29 cellular contexts compared by ENCODE assay signal in the genomic region with DNA sequence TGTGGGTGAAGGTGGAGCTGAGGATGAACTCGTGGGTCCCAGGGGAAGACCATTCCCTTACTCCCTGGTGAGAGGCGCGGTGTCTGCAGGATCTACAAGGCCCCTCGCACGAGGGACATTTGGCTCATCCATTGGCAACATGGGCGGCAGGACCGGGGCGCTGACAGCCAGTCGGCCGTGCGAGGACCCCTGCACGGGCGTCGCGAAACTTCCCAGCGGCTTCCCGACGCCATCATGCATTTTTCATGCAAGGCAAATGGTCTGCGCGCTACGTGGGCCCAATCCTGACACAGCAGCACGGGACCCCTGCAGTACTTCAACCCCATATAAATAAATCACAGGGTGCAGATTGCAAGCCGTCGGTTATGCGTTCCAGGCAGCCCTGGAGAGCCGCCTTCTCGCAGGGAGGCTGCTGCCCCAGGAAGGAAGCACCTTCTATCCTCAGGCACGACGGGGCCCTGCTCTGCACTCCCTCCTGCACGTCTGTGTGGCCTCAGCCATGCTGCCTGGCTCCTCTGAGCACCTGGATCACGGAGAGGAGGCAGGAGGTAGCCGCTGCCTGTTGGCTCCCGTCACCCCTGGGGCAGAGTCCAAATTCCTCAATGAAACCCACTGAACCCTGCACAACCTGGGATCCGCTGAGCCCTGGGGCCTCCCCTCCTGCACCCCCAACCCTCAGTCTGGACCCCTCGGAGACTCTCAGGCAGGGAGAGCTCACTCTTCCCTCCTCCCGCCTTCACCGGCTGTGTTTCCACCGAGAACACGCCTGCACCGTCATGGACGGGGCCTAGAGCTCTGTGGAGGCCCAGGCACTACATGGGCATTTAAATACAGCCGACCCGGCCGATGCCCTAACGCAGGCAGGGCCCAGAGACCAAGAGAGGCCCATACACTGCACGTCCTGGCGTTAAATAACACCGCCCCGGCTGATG.
"Had no signal": no experiment of that assay in that cellular context is flagged by ENCODE, and none has a peak within 500 bp of the region (broad histone marks: within the 10 kb centered on the region; RNA-seq: fewer than 3 reads in every experiment).

No MANE protein-coding gene starts in this region.

- H3K36me3 Mint-ChIP-seq: activated naive CD4-positive, alpha-beta T cell treated with anti-CD3 and anti-CD28 coated beads, Interleukin-2, amount 50 U/mL, for 72 hours had no signal

- H3K36me3 ChIP-seq: adrenal gland, breast epithelium, SJCRH30 had no signal

- DNase-seq: activated CD4-positive, alpha-beta T cell treated with anti-CD3 and anti-CD28 coated beads, Interleukin-2, amount 10 ng/mL, durations not matched to agents 24 days and 14 days; activated CD4-positive, alpha-beta T cell treated with anti-CD3 and anti-CD28 coated beads, Interleukin-2, amount 50 U/mL, for 48 hours; activated CD8-positive, alpha-beta T cell treated with anti-CD3 and anti-CD28 coated beads, Interleukin-2, amount 10 ng/mL, durations not matched to agents 7 days and 5 days; activated gamma-delta T cell treated with Interleukin-2 at 50 U/mL for 16 hours; activated naive CD4-positive, alpha-beta T cell treated with anti-CD3 and anti-CD28 coated beads for 36 hours; activated T-cell treated with anti-CD3 and anti-CD28 coated beads for 4 hours; activated T-cell treated with anti-CD3 and anti-CD28 coated beads, Interleukin-2, amount 50 U/mL, for 4 hours; adrenal gland; body of pancreas; NCI-H1092 treated with DMSO at 0.1 percent for 48 hours; NCI-H1417; NCI-H146; NCI-H187; NCI-H2029 treated with DMSO at 0.1 percent for 48 hours; NCI-H2107; NCI-H2171; NCI-H510A; NCI-H526; NCI-H748 treated with DMSO at 0.1 percent for 48 hours; NK-92 treated with Interleukin-12 subunit alpha and Interleukin-12 subunit beta, amount 100 ng/mL, for 24 hours; PC-9; SHP77; SJCRH30 had no signal

- H3K9me3 Mint-ChIP-seq: activated CD4-positive, alpha-beta T cell treated with anti-CD3 and anti-CD28 coated beads, Interleukin-2, amount 10 ng/mL, durations not matched to agents 24 days and 14 days; activated naive CD4-positive, alpha-beta T cell treated with anti-CD3 and anti-CD28 coated beads for 36 hours; activated naive CD4-positive, alpha-beta T cell treated with anti-CD3 and anti-CD28 coated beads, Interleukin-2, amount 50 U/mL, for 72 hours; activated T-cell treated with anti-CD3 and anti-CD28 coated beads, Interleukin-2, amount 50 U/mL, for 4 hours; activated T-helper 1 cell treated with anti-CD3 and anti-CD28 coated beads, Interleukin-12 subunit alpha, Interleukin-12 subunit beta, Interleukin-2, Interleukin-4 antibody, amounts not matched to agents 30 ng/mL and 10 ng/mL and 1 ng/mL, durations not matched to agents 14 hours and 24 hours and 36 hours; T-helper 2 cell treated with Interferon-gamma antibody and Interleukin-4, amounts not matched to agents 5 μg/mL and 100 μg/mL, for 36 hours had no signal

- H3K9me3 ChIP-seq: adrenal gland, body of pancreas, breast epithelium, SJCRH30 had no signal

- H3K27me3 ChIP-seq: adrenal gland, body of pancreas, SJCRH30 had no signal

- H3K4me2 ChIP-seq: PC-9 had no signal

- ATAC-seq: activated CD8-positive, alpha-beta T cell treated with anti-CD3 and anti-CD28 coated beads, Interleukin-2, amount 10 ng/mL, durations not matched to agents 7 days and 5 days; activated naive CD4-positive, alpha-beta T cell treated with anti-CD3 and anti-CD28 coated beads, Interleukin-2, amount 50 U/mL, for 72 hours; activated T-cell treated with anti-CD3 and anti-CD28 coated beads, Interleukin-2, amount 50 U/mL, for 4 hours; body of pancreas had no signal

- H3K4me3 Mint-ChIP-seq: activated CD4-positive, alpha-beta T cell treated with anti-CD3 and anti-CD28 coated beads, Interleukin-2, amount 10 ng/mL, durations not matched to agents 24 days and 14 days; activated CD8-positive, alpha-beta T cell treated with anti-CD3 and anti-CD28 coated beads, Interleukin-2, amount 10 ng/mL, durations not matched to agents 7 days and 5 days; activated naive CD4-positive, alpha-beta T cell treated with anti-CD3 and anti-CD28 coated beads for 36 hours; activated T-cell treated with anti-CD3 and anti-CD28 coated beads, Interleukin-2, amount 50 U/mL, for 4 hours; activated T-helper 1 cell treated with anti-CD3 and anti-CD28 coated beads, Interleukin-12 subunit alpha, Interleukin-12 subunit beta, Interleukin-2, Interleukin-4 antibody, amounts not matched to agents 30 ng/mL and 10 ng/mL and 1 ng/mL, durations not matched to agents 14 hours and 24 hours and 36 hours; T-helper 2 cell treated with Interferon-gamma antibody and Interleukin-4, amounts not matched to agents 5 μg/mL and 100 μg/mL, for 36 hours had no signal

- H3K27me3 Mint-ChIP-seq: activated CD4-positive, alpha-beta T cell treated with anti-CD3 and anti-CD28 coated beads, Interleukin-2, amount 10 ng/mL, durations not matched to agents 24 days and 14 days had no signal

- H3K4me1 Mint-ChIP-seq: activated CD4-positive, alpha-beta T cell treated with anti-CD3 and anti-CD28 coated beads, Interleukin-2, amount 10 ng/mL, durations not matched to agents 24 days and 14 days had no signal

- H3K27ac Mint-ChIP-seq: activated CD4-positive, alpha-beta T cell treated with anti-CD3 and anti-CD28 coated beads, Interleukin-2, amount 10 ng/mL, durations not matched to agents 24 days and 14 days; activated CD8-positive, alpha-beta T cell treated with anti-CD3 and anti-CD28 coated beads, Interleukin-2, amount 10 ng/mL, durations not matched to agents 7 days and 5 days; activated naive CD4-positive, alpha-beta T cell treated with anti-CD3 and anti-CD28 coated beads for 36 hours; activated naive CD4-positive, alpha-beta T cell treated with anti-CD3 and anti-CD28 coated beads, Interleukin-2, amount 50 U/mL, for 72 hours; activated T-helper 1 cell treated with anti-CD3 and anti-CD28 coated beads, Interleukin-12 subunit alpha, Interleukin-12 subunit beta, Interleukin-2, Interleukin-4 antibody, amounts not matched to agents 30 ng/mL and 10 ng/mL and 1 ng/mL, durations not matched to agents 14 hours and 24 hours and 36 hours; T-helper 2 cell treated with Interferon-gamma antibody and Interleukin-4, amounts not matched to agents 5 μg/mL and 100 μg/mL, for 36 hours had no signal

- H3K4me1 ChIP-seq: adrenal gland, body of pancreas had no signal

- H2AFZ ChIP-seq: PC-9 had no signal

- H3K27ac ChIP-seq: adrenal gland, body of pancreas, breast epithelium, PC-9, RWPE1, SJCRH30, SK-N-MC had no signal

- H3K4me3 ChIP-seq: adrenal gland, body of pancreas, breast epithelium, PC-9, SJCRH30, SK-N-MC had no signal
